ENCODE assay signal across 20 cellular contexts in genomic region chr5:42611437-42611836, GRCh38.
A peak's percentile ranks its signal among the peaks of the same experiment; 100 is the strongest.
DNase-seq lines count a peak whose midpoint lies in the region; ATAC-seq, FAIRE-seq and TF ChIP-seq lines count a peak whose summit lies in the region.
"Had no signal": no experiment of that assay in that cellular context is flagged by ENCODE, and none has a peak within 500 bp of the region (broad histone marks: within the 10 kb centered on the region; RNA-seq: fewer than 3 reads in every experiment).

No MANE protein-coding gene starts in this region.

- POLR2A ChIA-PET in HepG2 (lab: Yijun Ruan, JAX): no interaction called here

- H3K27me3 ChIP-seq in liver (ENCODE audit: control insufficient read depth in 4 of 4, insufficient read depth in 4 of 4, low read length in 3 of 4) (no peaks in the 10 kb centered on the region), HepG2 (ENCODE audit: control insufficient read depth in 1 of 2, insufficient read depth in 2 of 2, low read length in 2 of 2) (no peaks in the 10 kb centered on the region), upper lobe of left lung (no peaks in the 10 kb centered on the region)
- H3K27me3 ChIP-seq: BLaER1 treated with 17β-estradiol and CSF1 and Interleukin-3, amounts not matched to agents 10 nM and 100 nM had no signal

- TF ChIP-seq EP300 in HepG2 (IDR thresholded peaks at IDR 0.05; ENCODE audit: low read depth in 2 of 2, low read length in 2 of 2) (no peak), HepG2 (CRISPR knock-in tag; IDR thresholded peaks at IDR 0.05; ENCODE audit: borderline replicate concordance) (no peak), upper lobe of left lung (IDR thresholded peaks at IDR 0.05) (no peak)

- no peak overlapping the region for H2AFZ ChIP-seq in HepG2 (ENCODE audit: low read length)

- no peak for DNase-seq in HepG2 (ENCODE audit: low spot score)
- DNase-seq in left lobe of liver (ENCODE audit: low spot score): no peak
- no peak for DNase-seq in upper lobe of left lung
- DNase-seq in stimulated activated naive CD4-positive, alpha-beta T cell (lab: John Stamatoyannopoulos, UW): no peak
- DNase-seq: AML-193; Caco-2; Calu3; CD4-positive, alpha-beta T cell; CD8-positive, alpha-beta T cell; DMS79 treated with DMSO at 0.1 percent for 48 hours; GF-D8 had no signal

- ATAC-seq in HepG2: no peak
- ATAC-seq in left lobe of liver: peak; percentile 54
- ATAC-seq in upper lobe of left lung (ENCODE audit: low FRiP score in 2 of 2): no peak
- ATAC-seq: A549; CD8-positive, alpha-beta T cell had no signal

- no peak overlapping the region for H3K4me2 ChIP-seq in HepG2 (ENCODE audit: low read depth, low read length)
- H3K4me2 ChIP-seq: A549; BLaER1 treated with 17β-estradiol and CSF1 and Interleukin-3, amounts not matched to agents 10 nM and 100 nM had no signal

- peak; percentile 7 to 29 for TF ChIP-seq RAD21 in liver (IDR thresholded peaks at IDR 0.05)
- no peak for TF ChIP-seq RAD21 in HepG2 (CRISPR knock-in tag; IDR thresholded peaks at IDR 0.05)

- WGBS in liver: 32% methylated on average over 1 of the region's 1 CpG
- 3% methylated on average over 1 of the region's 1 CpG for WGBS in HepG2 (ENCODE audit: low lambda C conversion rate)
- 74 to 81% methylated on average over 1 of the region's 1 CpG for WGBS in upper lobe of left lung, 2 donors

- no TSS peak for BruUV-seq in HepG2 (replicated peaks; lab: Mats Ljungman, UMichigan)

- no peak for TF ChIP-seq CTCF in liver (IDR thresholded peaks at IDR 0.05; ENCODE audit: low read depth, low read length, missing input control)
- no peak for TF ChIP-seq CTCF in HepG2 (CRISPR knock-in tag; IDR thresholded peaks at IDR 0.05)
- TF ChIP-seq CTCF in upper lobe of left lung (IDR thresholded peaks at IDR 0.05): no peak

- peaks cover 6 to 49% (median 21%) of the 10 kb centered on the region in 4 donors for H3K4me1 ChIP-seq in liver (ENCODE audit: control insufficient read depth in 4 of 4, insufficient read depth in 4 of 4, low read length in 3 of 4)
- H3K4me1 ChIP-seq in HepG2 (ENCODE audit: insufficient read depth, low read length): 0 out of 2 replicates have a peak, but pooled peaks cover 2% of the 10 kb centered on the region
- H3K4me1 ChIP-seq in upper lobe of left lung: no peaks in the 10 kb centered on the region
- H3K4me1 ChIP-seq: A549, Caco-2 had no signal

- H3K36me3 ChIP-seq in liver (ENCODE audit: control insufficient read depth in 4 of 4, insufficient read depth in 3 of 4, low read depth in 1 of 4, low read length in 3 of 4) (no peaks in the 10 kb centered on the region), HepG2 (replicated peaks in 1 of 2; ENCODE audit: control insufficient read depth in 1 of 2, insufficient read depth in 2 of 2, low read length in 2 of 2) (no peaks in the 10 kb centered on the region), upper lobe of left lung (no peaks in the 10 kb centered on the region)
- H3K36me3 ChIP-seq: BLaER1 treated with 17β-estradiol and CSF1 and Interleukin-3, amounts not matched to agents 10 nM and 100 nM had no signal

- no peak overlapping the region for H3K4me3 ChIP-seq in liver (ENCODE audit: low read depth in 1 of 3, low read length in 3 of 3)
- H3K4me3 ChIP-seq in HepG2 (replicated peaks in 1 of 3; ENCODE audit: insufficient read depth in 1 of 3, low read depth in 2 of 3, low read length in 3 of 3): no peak overlapping the region
- H3K4me3 ChIP-seq in upper lobe of left lung: no peak overlapping the region
- H3K4me3 ChIP-seq: A549; BLaER1 treated with 17β-estradiol and CSF1 and Interleukin-3, amounts not matched to agents 10 nM and 100 nM had no signal

- H3K9me3 ChIP-seq in liver (ENCODE audit: control insufficient read depth in 4 of 4, low read length in 3 of 4) (no peaks in the 10 kb centered on the region), HepG2 (ENCODE audit: low read length) (no peaks in the 10 kb centered on the region), upper lobe of left lung (no peaks in the 10 kb centered on the region)
- H3K9me3 ChIP-seq: A549, Caco-2 had no signal

- no peaks in the 10 kb centered on the region for H3K79me2 ChIP-seq in HepG2 (ENCODE audit: insufficient read depth, low read length)

- CTCF ChIA-PET in HepG2 (lab: Yijun Ruan, JAX; ENCODE audit: low intra/inter-chr PET ratio, low total read pairs): no interaction called here

- peak overlapping the region in 1 of 2 donors; percentile 16 for H3K27ac ChIP-seq in liver (ENCODE audit: low read depth in 1 of 2, low read length in 2 of 2)
- H3K27ac ChIP-seq in HepG2 (ENCODE audit: extremely low read length, insufficient read depth, low read length): no peak overlapping the region
- no peak overlapping the region for H3K27ac ChIP-seq in upper lobe of left lung
- H3K27ac ChIP-seq: 22Rv1; A549; BLaER1 treated with 17β-estradiol and CSF1 and Interleukin-3, amounts not matched to agents 10 nM and 100 nM; C4-2B had no signal

- intact Hi-C loops in HepG2 (cut with micrococcal nuclease; ENCODE audit: unreplicated experiment): no loop called here

- TF ChIP-seq POLR2A in HepG2 (IDR thresholded peaks at IDR 0.05; ENCODE audit: insufficient read depth in 1 of 2, low read depth in 2 of 2, low read length in 2 of 2) (no peak), upper lobe of left lung (IDR thresholded peaks at IDR 0.05) (no peak)

- H4K20me1 ChIP-seq in HepG2 (ENCODE audit: insufficient read depth, low read length): no peaks in the 10 kb centered on the region
- H4K20me1 ChIP-seq: BLaER1 treated with 17β-estradiol and CSF1 and Interleukin-3, amounts not matched to agents 10 nM and 100 nM had no signal

- no peak for FAIRE-seq in HepG2 (lab: Jason Lieb, UNC)
- FAIRE-seq: D721Med, G401.6, GM12891, GM19239 had no signal

- in situ Hi-C loops in HepG2 (cut with HindIII; ENCODE audit: extremely low pct_ligation_motif_present, low pct_unique_long_range_greater_than_20kb): no loop called here

- no peak overlapping the region for H3K9ac ChIP-seq in liver (ENCODE audit: low read depth in 1 of 2, low read length in 2 of 2)
- H3K9ac ChIP-seq in HepG2 (ENCODE audit: insufficient read depth, low read depth, low read length): no peak overlapping the region
- H3K9ac ChIP-seq: BLaER1 treated with 17β-estradiol and CSF1 and Interleukin-3, amounts not matched to agents 10 nM and 100 nM had no signal

TF ChIP-seq in liver, 16 proteins besides CTCF, POLR2A, EP300 and RAD21 (continues in another document):
- peak; percentile 45 to 55 for TF ChIP-seq RXRA (IDR thresholded peaks at IDR 0.05)
- TF ChIP-seq JUND (IDR thresholded peaks at IDR 0.05): peak in 1 of 2 donors; percentile 8
- no peak for TF ChIP-seq GABPA (IDR thresholded peaks at IDR 0.05 in 1 of 2, conservative IDR thresholded peaks at IDR 0.05 in 1 of 2)
- TF ChIP-seq HNF4A (conservative IDR thresholded peaks at IDR 0.05): peak; percentile 15 to 58
- peak; percentile 90 for TF ChIP-seq FOXA2 (IDR thresholded peaks at IDR 0.05)
- TF ChIP-seq SP1 (IDR thresholded peaks at IDR 0.05): peak; percentile 15
- peak; percentile 46 for TF ChIP-seq YY1 (IDR thresholded peaks at IDR 0.05)
- TF ChIP-seq FOXA1 (IDR thresholded peaks at IDR 0.05): peak; percentile 73

TF ChIP-seq in HepG2, 621 proteins besides CTCF, POLR2A, EP300 and RAD21:
- TF ChIP-seq ZNF75D (CRISPR knock-in tag; IDR thresholded peaks at IDR 0.05; ENCODE audit: borderline replicate concordance): no peak
- no peak for TF ChIP-seq ZNF629 (CRISPR knock-in tag; conservative IDR thresholded peaks at IDR 0.05)
- no peak for TF ChIP-seq SMARCE1 (IDR thresholded peaks at IDR 0.05; ENCODE audit: borderline replicate concordance)
- no peak for TF ChIP-seq HIC2 (CRISPR knock-in tag; IDR thresholded peaks at IDR 0.05; ENCODE audit: low read depth)
- no peak for TF ChIP-seq ZNF552 (CRISPR knock-in tag; IDR thresholded peaks at IDR 0.05; ENCODE audit: borderline replicate concordance)
- no peak for TF ChIP-seq NFYB (CRISPR knock-in tag; IDR thresholded peaks at IDR 0.05)
- TF ChIP-seq TFAP4 (IDR thresholded peaks at IDR 0.05; ENCODE audit: borderline replicate concordance, low read depth): no peak
- TF ChIP-seq KLF15 (CRISPR knock-in tag; IDR thresholded peaks at IDR 0.05; ENCODE audit: borderline replicate concordance): no peak
- no peak for TF ChIP-seq AGO2 (optimal IDR thresholded peaks at IDR 0.05; ENCODE audit: low read depth, low read length)
- no peak for TF ChIP-seq RBM22 (optimal IDR thresholded peaks at IDR 0.05; ENCODE audit: low read length)
- no peak for TF ChIP-seq BRCA1 (CRISPR knock-in tag; IDR thresholded peaks at IDR 0.05)
- no peak for TF ChIP-seq ZNF264 (CRISPR knock-in tag; IDR thresholded peaks at IDR 0.05)
- no peak for TF ChIP-seq ZNF484 (CRISPR knock-in tag; IDR thresholded peaks at IDR 0.05; ENCODE audit: borderline replicate concordance, low read depth)
- TF ChIP-seq ZNF430 (CRISPR knock-in tag; IDR thresholded peaks at IDR 0.05): no peak
